14 cellular contexts compared by ENCODE assay signal in genomic region chr7:55017841-55018240, GRCh38. TPM values are rescaled to one million over a fixed set of nuclear protein-coding genes. Genes with fewer than 3 reads are reported as not detected.
DNase-seq lines count a peak whose midpoint lies in the region; ATAC-seq and TF ChIP-seq lines count a peak whose summit lies in the region.
"Had no signal": no experiment of that assay in that cellular context is flagged by ENCODE, and none has a peak within 500 bp of the region (broad histone marks: within the 10 kb centered on the region; RNA-seq: fewer than 3 reads in every experiment).

No MANE protein-coding gene starts in this region.

- no peaks in the 10 kb centered on the region for H3K79me1 ChIP-seq in neuronal stem cell (ENCODE audit: low read depth, low read length)

- H3K79me2 ChIP-seq in fibroblast of lung (ENCODE audit: control insufficient read depth, insufficient read depth, low read length), result peaks cover 45% of the 10 kb centered on the region

- no peak overlapping the region for H4K8ac ChIP-seq in neuronal stem cell (ENCODE audit: low read depth, low read length)

- peak overlapping the region in 6 of 12 donors; percentile 89 to 96 (median 94) for H3K27ac ChIP-seq in heart left ventricle
- no peak overlapping the region for H3K27ac ChIP-seq in fibroblast of lung (ENCODE audit: insufficient read depth, low read length)
- H3K27ac ChIP-seq in neuronal stem cell (replicated peaks; ENCODE audit: low read length), result no peak overlapping the region
- H3K27ac ChIP-seq in uterus, result peak overlapping the region; percentile 93 to 95
- H3K27ac ChIP-seq: neutrophil had no signal

- 71 to 76% (median 72%) methylated on average over 6 of the region's 6 CpGs for WGBS in heart left ventricle, 4 donors
- WGBS in neuronal stem cell (ENCODE audit: extremely low coverage in 2 of 2, insufficient read length in 2 of 2, insufficient replicate concordance in 1 of 2), 2 donors, result no CpG with 5 or more reads among the region's 6 CpGs

- H4K91ac ChIP-seq in neuronal stem cell (ENCODE audit: low read depth, low read length, poor library complexity), result no peak overlapping the region

- no peak overlapping the region for H3K23ac ChIP-seq in neuronal stem cell (ENCODE audit: low read depth, low read length, poor library complexity)

- intact Hi-C loops in heart left ventricle (cut with DNase I) (loop anchor here in 4 of 10 donors (2.0 to 10.0 kb wide), 8 partner anchors 54 to 237 kb away; no protein-coding TSS in a partner anchor), cardiac septum (cut with DNase I) (loop anchor here (5.0 kb wide), 1 partner anchor 109 kb away; no protein-coding TSS in a partner anchor), uterus (cut with DNase I; ENCODE audit: low total_unique reads) (no loop called here)

- ATAC-seq in heart left ventricle, result no peak
- ATAC-seq in activated CD8-positive, alpha-beta T cell treated with anti-CD3 and anti-CD28 coated beads, Interleukin-2, amount 10 ng/mL, durations not matched to agents 7 days and 5 days, result no peak
- ATAC-seq: stimulated activated naive CD8-positive, alpha-beta T cell treated with anti-CD3 and anti-CD28 coated beads, Interleukin-15, Interleukin-2, amounts not matched to agents 100 U/mL and 50 U/mL, for 24 hours had no signal

- H2BK5ac ChIP-seq in neuronal stem cell (ENCODE audit: low read length), result no peak overlapping the region

- H3K9me3 ChIP-seq in heart left ventricle (peaks cover 0 to 12% (median 0%) of the 10 kb centered on the region in 12 donors), fibroblast of lung (ENCODE audit: control insufficient read depth, insufficient read depth, low read depth, low read length) (no peaks in the 10 kb centered on the region), neuronal stem cell (replicated peaks in 1 of 2; ENCODE audit: control insufficient read depth in 2 of 2, insufficient read depth in 1 of 2, low read depth in 1 of 2, low read length in 2 of 2) (peaks cover 0 to 2% of the 10 kb centered on the region in 2 donors), uterus (no peaks in the 10 kb centered on the region)
- H3K9me3 ChIP-seq: neutrophil had no signal

- TF ChIP-seq POLR2A in heart left ventricle (IDR thresholded peaks at IDR 0.05), result no peak
- TF ChIP-seq POLR2A in uterus (IDR thresholded peaks at IDR 0.05), result no peak

- no peak overlapping the region for H2AFZ ChIP-seq in fibroblast of lung (ENCODE audit: low read length)
- H2AFZ ChIP-seq in neuronal stem cell (ENCODE audit: low read length), result peak overlapping the region; percentile 97

- H3K4me2 ChIP-seq in fibroblast of lung (ENCODE audit: extremely low read depth, insufficient read depth, low read length) (peak overlapping the region; percentile 64), neuronal stem cell (ENCODE audit: insufficient read depth, low read length, poor library complexity, severe bottlenecking) (no peak overlapping the region)

- POLR2A ChIA-PET in activated CD8-positive, alpha-beta T cell treated with anti-CD3 and anti-CD28 coated beads, Interleukin-2, amount 10 ng/mL, durations not matched to agents 7 days and 5 days (lab: Charles Lee), result no interaction called here

- H3K27ac Mint-ChIP-seq in activated CD8-positive, alpha-beta T cell treated with anti-CD3 and anti-CD28 coated beads, Interleukin-2, amount 10 ng/mL, durations not matched to agents 7 days and 5 days, result no peak overlapping the region

- no peak for DNase-seq in heart left ventricle
- DNase-seq in cardiac septum (ENCODE audit: low spot score), result no peak
- no peak for DNase-seq in fibroblast of lung (ENCODE audit: low read depth in 2 of 2)
- no peak for DNase-seq in neuronal stem cell (ENCODE audit: low spot score)
- no peak for DNase-seq in uterus
- no peak for DNase-seq in activated CD4-positive, alpha-beta T cell treated with anti-CD3 and anti-CD28 coated beads for 48 hours
- no peak for DNase-seq in activated CD8-positive, alpha-beta T cell treated with anti-CD3 and anti-CD28 coated beads, Interleukin-2, amount 10 ng/mL, durations not matched to agents 7 days and 5 days
- no peak for DNase-seq in SKM-1 (lab: John Stamatoyannopoulos, UW; ENCODE audit: unreplicated experiment)
- DNase-seq: activated CD4-positive, alpha-beta T cell treated with anti-CD3 and anti-CD28 coated beads, Interleukin-2, amount 50 U/mL, for 1 hour; activated naive CD4-positive, alpha-beta T cell treated with anti-CD3 and anti-CD28 coated beads, Interleukin-2, amount 50 U/mL, for 16 hours; effector CD8-positive, alpha-beta T cell; NCI-H748 treated with DMSO at 0.1 percent for 48 hours; stimulated activated naive CD8-positive, alpha-beta T cell treated with anti-CD3 and anti-CD28 coated beads, Interleukin-15, Interleukin-2, amounts not matched to agents 100 U/mL and 50 U/mL, for 24 hours had no signal

- no peak overlapping the region for H3K4ac ChIP-seq in neuronal stem cell (ENCODE audit: low read length)

- no peak overlapping the region for H2BK15ac ChIP-seq in neuronal stem cell (ENCODE audit: low read length)

- H3K4me3 ChIP-seq in heart left ventricle (peak overlapping the region in 9 of 12 donors; percentile 62 to 95 (median 86)), fibroblast of lung (replicated peaks in 1 of 4; ENCODE audit: control extremely low read depth in 1 of 4, insufficient read depth in 1 of 4, low read depth in 3 of 4, low read length in 4 of 4) (peak overlapping the region in 2 of 4 experiments; percentile 48 to 86), neuronal stem cell (ENCODE audit: low read length in 2 of 2) (peak overlapping the region in 1 of 2 donors; percentile 66), uterus (peak overlapping the region in 1 of 2 donors; percentile 65)

- H3K9me3 Mint-ChIP-seq in activated CD8-positive, alpha-beta T cell treated with anti-CD3 and anti-CD28 coated beads, Interleukin-2, amount 10 ng/mL, durations not matched to agents 7 days and 5 days (ENCODE audit: insufficient read depth), result no peaks in the 10 kb centered on the region

- TF ChIP-seq CTCF in heart left ventricle (IDR thresholded peaks at IDR 0.05) (no peak), fibroblast of lung (conservative IDR thresholded peaks at IDR 0.05 in 1 of 2, IDR thresholded peaks at IDR 0.05 in 1 of 2; ENCODE audit: low read depth in 1 of 2, low read length in 2 of 2) (no peak), uterus (IDR thresholded peaks at IDR 0.05) (no peak)

- H3K27me3 ChIP-seq in heart left ventricle (peaks cover 0 to 32% (median 14%) of the 10 kb centered on the region in 9 donors), fibroblast of lung (ENCODE audit: control insufficient read depth, insufficient read depth, low read length) (no peaks in the 10 kb centered on the region), neuronal stem cell (ENCODE audit: control insufficient read depth in 3 of 3, insufficient read depth in 3 of 3, low read depth in 1 of 3, low read length in 3 of 3) (peaks cover 0 to 39% (median 30%) of the 10 kb centered on the region in 3 experiments), uterus (no peaks in the 10 kb centered on the region)

- H3K4me1 ChIP-seq in heart left ventricle, result peaks cover 0 to 22% (median 9%) of the 10 kb centered on the region in 12 donors
- peaks cover 3% of the 10 kb centered on the region for H3K4me1 ChIP-seq in fibroblast of lung (ENCODE audit: control insufficient read depth, extremely low read depth, insufficient read depth, low read length)
- H3K4me1 ChIP-seq in neuronal stem cell (ENCODE audit: control insufficient read depth in 2 of 2, insufficient read depth in 1 of 2, low read depth in 1 of 2, low read length in 2 of 2), result no peaks in the 10 kb centered on the region
- no peaks in the 10 kb centered on the region for H3K4me1 ChIP-seq in uterus

- peaks cover 50% of the 10 kb centered on the region for H3K27me3 Mint-ChIP-seq in activated CD8-positive, alpha-beta T cell treated with anti-CD3 and anti-CD28 coated beads, Interleukin-2, amount 10 ng/mL, durations not matched to agents 7 days and 5 days (ENCODE audit: low read depth)

- no peaks in the 10 kb centered on the region for H4K20me1 ChIP-seq in fibroblast of lung (ENCODE audit: control insufficient read depth, extremely low read depth, insufficient read depth, low read length)

- H3K9ac ChIP-seq in fibroblast of lung (ENCODE audit: insufficient read depth, low read length) (no peak overlapping the region), neuronal stem cell (ENCODE audit: low read depth, low read length, poor library complexity) (no peak overlapping the region)

- H3K36me3 ChIP-seq in heart left ventricle, result no peaks in the 10 kb centered on the region
- peaks cover 5% of the 10 kb centered on the region for H3K36me3 ChIP-seq in fibroblast of lung (ENCODE audit: control insufficient read depth, insufficient read depth, low read length)
- H3K36me3 ChIP-seq in neuronal stem cell (replicated peaks in 1 of 2; ENCODE audit: control insufficient read depth in 2 of 2, insufficient read depth in 2 of 2, low read length in 2 of 2), result no peaks in the 10 kb centered on the region
- no peaks in the 10 kb centered on the region for H3K36me3 ChIP-seq in uterus
- H3K36me3 ChIP-seq: neutrophil had no signal

- CTCF ChIA-PET in activated CD8-positive, alpha-beta T cell treated with anti-CD3 and anti-CD28 coated beads, Interleukin-2, amount 10 ng/mL, durations not matched to agents 7 days and 5 days (lab: Charles Lee), result no interaction called here

- H2BK12ac ChIP-seq in neuronal stem cell (ENCODE audit: low read length), result no peak overlapping the region

- no peak overlapping the region for H3K14ac ChIP-seq in neuronal stem cell (ENCODE audit: low read length)

- H3K4me1 Mint-ChIP-seq in activated CD8-positive, alpha-beta T cell treated with anti-CD3 and anti-CD28 coated beads, Interleukin-2, amount 10 ng/mL, durations not matched to agents 7 days and 5 days (ENCODE audit: low read depth), result no peaks in the 10 kb centered on the region

- no peak overlapping the region for H2BK120ac ChIP-seq in neuronal stem cell (ENCODE audit: low read depth, low read length)

- no peak overlapping the region for H2AK5ac ChIP-seq in neuronal stem cell (ENCODE audit: low read depth, low read length)

- H3K36me3 Mint-ChIP-seq in activated CD8-positive, alpha-beta T cell treated with anti-CD3 and anti-CD28 coated beads, Interleukin-2, amount 10 ng/mL, durations not matched to agents 7 days and 5 days (ENCODE audit: low read depth), result no peaks in the 10 kb centered on the region

- H3K18ac ChIP-seq in neuronal stem cell (ENCODE audit: low read length), result no peak overlapping the region

- H3K4me3 Mint-ChIP-seq in activated CD8-positive, alpha-beta T cell treated with anti-CD3 and anti-CD28 coated beads, Interleukin-2, amount 10 ng/mL, durations not matched to agents 7 days and 5 days, result no peak overlapping the region

RNA-seq across cellular contexts. Expression of gene EGFR, which starts 1.0 kb away (rescaled TPM):
- 10 to 100 TPM in 3 of 9 donors, 1 to 10 TPM in 6; 4.6 to 29.6 (median 8.7) TPM for total RNA-seq in heart left ventricle
- 1 to 10 TPM; 2.3 to 2.8 TPM for polyA plus RNA-seq in heart left ventricle
- 7.6 TPM for total RNA-seq in cardiac septum
- total RNA-seq in fibroblast of lung, result 36.0 and 55.3 TPM in 2 replicates
- 62.7 and 62.8 TPM in 2 replicates for polyA plus RNA-seq in fibroblast of lung
- polyA plus RNA-seq in fibroblast of lung (2012), result 39.9 and 51.2 TPM in 2 replicates
- 205 and 211 TPM in 2 replicates for polyA minus RNA-seq in fibroblast of lung (ENCODE audit: low replicate concordance)
- polyA plus RNA-seq in neuronal stem cell (2013, experiment 1 of 2), result 3.2 TPM
- polyA plus RNA-seq in neuronal stem cell (2013, experiment 2 of 2), result 3.1 TPM
- total RNA-seq in uterus, result 10 to 100 TPM; 36.4 to 73.6 (median 38.7) TPM
- not detected for total RNA-seq in activated CD8-positive, alpha-beta T cell treated with anti-CD3 and anti-CD28 coated beads, Interleukin-2, amount 10 ng/mL, durations not matched to agents 7 days and 5 days

Comparison
In these comparisons a context has a peak if more than half of its experiments do, and no peak if none do; other contexts are left out.
1. H3K27ac ChIP-seq: peak in uterus (2 of 2); none in fibroblast of lung (single experiment) and neuronal stem cell (single experiment).